In genomic region chr22:19271856-19272535, GRCh38 we compare ENCODE assay signal across 17 cellular contexts. TPM values are rescaled to one million over a fixed set of nuclear protein-coding genes. Genes with fewer than 3 reads are reported as not detected.
A peak's percentile ranks its signal among the peaks of the same experiment; 100 is the strongest.
DNase-seq lines count a peak whose midpoint lies in the region; TF ChIP-seq lines count a peak whose summit lies in the region.
"Had no signal": no experiment of that assay in that cellular context is flagged by ENCODE, and none has a peak within 500 bp of the region (broad histone marks: within the 10 kb centered on the region; RNA-seq: fewer than 3 reads in every experiment).

No MANE protein-coding gene starts in this region.

- peaks cover 2% of the 10 kb centered on the region; the same call in 1 of the 2 replicates for H3K27me3 Mint-ChIP-seq in HFFc6 (ENCODE audit: insufficient read depth)
- H3K27me3 Mint-ChIP-seq: central memory CD8-positive, alpha-beta T cell had no signal

- H3K9ac ChIP-seq in adipocyte (ENCODE audit: low read length) = no peak overlapping the region

- intact Hi-C loops in thyroid gland (cut with DNase I) = no loop called here

- H3K9me3 Mint-ChIP-seq in HFFc6 = peaks cover 6% of the 10 kb centered on the region; the same call in 1 of the 2 replicates
- H3K9me3 Mint-ChIP-seq: central memory CD8-positive, alpha-beta T cell had no signal

- 56 to 65% methylated on average over 10 of the region's 10 CpGs for WGBS in thyroid gland, 2 donors

- H3K4me1 ChIP-seq in adipocyte (ENCODE audit: control insufficient read depth, insufficient read depth, low read length) (no peaks in the 10 kb centered on the region), thyroid gland (peaks cover 19 to 30% of the 10 kb centered on the region in 2 donors)
- H3K4me1 ChIP-seq: gastroesophageal sphincter, uterus had no signal

- no peak overlapping the region for H3K4me3 ChIP-seq in adipocyte (ENCODE audit: low read length)
- no peak overlapping the region for H3K4me3 ChIP-seq in thyroid gland (replicated peaks in 1 of 3)
- H3K4me3 ChIP-seq: gastroesophageal sphincter, GM12878, uterus had no signal

- no peak for TF ChIP-seq POLR2A in thyroid gland (IDR thresholded peaks at IDR 0.05)

- peak; percentile 71 for DNase-seq in HFFc6
- peak; percentile 25 for DNase-seq in adipocyte (ENCODE audit: low read depth)
- DNase-seq in iris pigment epithelial cell (ENCODE audit: low read depth) = peak; percentile 69
- peak; percentile 49 to 56 for DNase-seq in thyroid gland
- DNase-seq in COLO668 (lab: John Stamatoyannopoulos, UW; ENCODE audit: unreplicated experiment) = no peak
- no peak for DNase-seq in inferior parietal cortex (ENCODE audit: extremely low spot score)
- DNase-seq in NCI-H1417 treated with DMSO at 0.1 percent for 48 hours (lab: John Stamatoyannopoulos, UW) = no peak
- DNase-seq: activated naive CD4-positive, alpha-beta T cell treated with anti-CD3 and anti-CD28 coated beads, Interleukin-2, amount 10 ng/mL, durations not matched to agents 7 days and 5 days; NCI-H2029 treated with DMSO at 0.1 percent for 48 hours; NCI-H748 treated with DMSO at 0.1 percent for 48 hours; small intestine; stimulated activated naive CD4-positive, alpha-beta T cell treated with Interleukin-2 at 50 U/mL for 16 hours; uterus had no signal

- H3K27ac ChIP-seq in thyroid gland = peak overlapping the region; percentile 33 to 52 (median 40)
- H3K27ac ChIP-seq: gastroesophageal sphincter, uterus had no signal

- peaks cover 20% of the 10 kb centered on the region for H3K4me1 Mint-ChIP-seq in HFFc6 (ENCODE audit: low read depth)
- H3K4me1 Mint-ChIP-seq: activated naive CD4-positive, alpha-beta T cell treated with anti-CD3 and anti-CD28 coated beads, Interleukin-2, amount 10 ng/mL, durations not matched to agents 7 days and 5 days; central memory CD8-positive, alpha-beta T cell had no signal

- no peak for TF ChIP-seq CTCF in HFFc6 (IDR thresholded peaks at IDR 0.05)
- TF ChIP-seq CTCF in thyroid gland (IDR thresholded peaks at IDR 0.05) = no peak

- H3K27me3 ChIP-seq in adipocyte (replicated peaks; ENCODE audit: control insufficient read depth, insufficient read depth, low read length) = no peaks in the 10 kb centered on the region
- no peaks in the 10 kb centered on the region for H3K27me3 ChIP-seq in thyroid gland
- H3K27me3 ChIP-seq: gastroesophageal sphincter, uterus had no signal

- peak overlapping the region; percentile 15; the same call in 1 of the 2 replicates for H3K4me3 Mint-ChIP-seq in HFFc6
- H3K4me3 Mint-ChIP-seq: activated naive CD4-positive, alpha-beta T cell treated with anti-CD3 and anti-CD28 coated beads, Interleukin-2, amount 10 ng/mL, durations not matched to agents 7 days and 5 days; central memory CD8-positive, alpha-beta T cell; mesothelial cell of epicardium had no signal

- peaks cover under 1% of the 10 kb centered on the region for H3K9me3 ChIP-seq in adipocyte (ENCODE audit: control insufficient read depth, low read length)
- no peaks in the 10 kb centered on the region for H3K9me3 ChIP-seq in thyroid gland
- H3K9me3 ChIP-seq: gastroesophageal sphincter, uterus had no signal

- H3K36me3 Mint-ChIP-seq in HFFc6 (ENCODE audit: low read depth) = peaks cover 15% of the 10 kb centered on the region
- H3K36me3 Mint-ChIP-seq: activated naive CD4-positive, alpha-beta T cell treated with anti-CD3 and anti-CD28 coated beads, Interleukin-2, amount 10 ng/mL, durations not matched to agents 7 days and 5 days had no signal

- peak overlapping the region; percentile 86 for H3K27ac Mint-ChIP-seq in HFFc6
- H3K27ac Mint-ChIP-seq: activated naive CD4-positive, alpha-beta T cell treated with anti-CD3 and anti-CD28 coated beads, Interleukin-2, amount 10 ng/mL, durations not matched to agents 7 days and 5 days; mesothelial cell of epicardium had no signal

- H3K36me3 ChIP-seq in adipocyte (ENCODE audit: control insufficient read depth, insufficient read depth, low read length, severe bottlenecking) (peaks cover 38% of the 10 kb centered on the region), thyroid gland (no peaks in the 10 kb centered on the region)
- H3K36me3 ChIP-seq: uterus had no signal

RNA-seq across cellular contexts. Expression of gene CLTCL1, which starts 19.5 kb away (rescaled TPM):
- 1 to 10 TPM; 6.3 to 9.0 (median 7.3) TPM for total RNA-seq in HFFc6 (2021; fragmentation: NEBNext Ultra II Directional; extraction: Animal tissue kit (Norgen Biotek cat#: 25700))
- total RNA-seq in thyroid gland = 10 to 100 TPM in 3 of 4 donors, 1 to 10 TPM in 1; 8.5 to 19.2 (median 12.8) TPM

Comparison
In these comparisons a context has a peak if more than half of its experiments do, and no peak if none do; other contexts are left out.
1. DNase-seq: peak in HFFc6 (single experiment), adipocyte (single experiment), iris pigment epithelial cell (single experiment) and thyroid gland (2 of 2); none in COLO668 (single experiment), inferior parietal cortex (single experiment) and NCI-H1417 treated with DMSO at 0.1 percent for 48 hours (single experiment).